Comparison of ENCODE assay signal across 8 cellular contexts in the genomic region with DNA sequence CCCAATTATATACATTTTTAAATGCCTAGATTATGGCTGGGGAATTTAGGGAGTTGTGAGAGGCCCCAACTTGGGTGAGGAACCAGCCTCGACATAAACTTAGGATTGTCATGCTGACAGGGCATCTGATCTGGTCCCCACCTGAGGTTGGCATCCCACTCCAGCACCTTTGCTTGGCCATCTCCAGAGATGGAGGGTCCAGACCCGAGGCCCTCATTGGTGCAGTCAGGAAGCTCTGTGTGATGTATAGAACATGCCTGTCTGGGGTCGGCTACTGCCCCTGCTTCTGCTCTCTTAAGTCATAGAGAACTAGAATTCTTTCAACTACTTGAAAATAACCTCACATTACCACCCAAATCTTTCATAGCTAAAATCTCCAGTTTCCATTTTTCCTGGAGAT.
"Had no signal": no experiment of that assay in that cellular context is flagged by ENCODE, and none has a peak within 500 bp of the region (broad histone marks: within the 10 kb centered on the region; RNA-seq: fewer than 3 reads in every experiment).

No MANE protein-coding gene starts in this region.

- H3K4me3 ChIP-seq: GM12878 had no signal

- FAIRE-seq: G401.6, GM12878, GM12891, GM12892, GM18507, GM19239 had no signal

- ATAC-seq: GM12878 had no signal

- DNase-seq: GDM1, GF-D8 had no signal
